ENCODE assay signal across 8 cellular contexts in genomic region chr9:94922691-94923107, GRCh38.
A peak's percentile ranks its signal among the peaks of the same experiment; 100 is the strongest.
DNase-seq lines count a peak whose midpoint lies in the region; ATAC-seq and TF ChIP-seq lines count a peak whose summit lies in the region.

No MANE protein-coding gene starts in this region.

- DNase-seq in MV-4-11 (lab: John Stamatoyannopoulos, UW) (peak; percentile 35), breast epithelium (ENCODE audit: low spot score in 2 of 2) (peak in 1 of 2 donors; percentile 49), thoracic aorta (ENCODE audit: low spot score) (no peak), LoVo (ENCODE audit: low spot score) (no peak)
- no peak for DNase-seq in activated CD4-positive, CD25-positive, alpha-beta regulatory T cell (lab: John Stamatoyannopoulos, UW)
- DNase-seq in T-helper 2 cell treated with Interferon-gamma antibody and Interleukin-4, amounts not matched to agents 5 μg/mL and 100 μg/mL, for 36 hours (ENCODE audit: low spot score), result no peak

- H3K36me3 ChIP-seq in breast epithelium (no peaks in the 10 kb centered on the region), thoracic aorta (no peaks in the 10 kb centered on the region)

- peaks cover 2% of the 10 kb centered on the region for H3K27me3 Mint-ChIP-seq in T-helper 2 cell treated with Interferon-gamma antibody and Interleukin-4, amounts not matched to agents 5 μg/mL and 100 μg/mL, for 36 hours (ENCODE audit: low read depth)

- no peaks in the 10 kb centered on the region for H3K36me3 Mint-ChIP-seq in T-helper 2 cell treated with Interferon-gamma antibody and Interleukin-4, amounts not matched to agents 5 μg/mL and 100 μg/mL, for 36 hours (ENCODE audit: low read depth)

- H3K4me1 Mint-ChIP-seq in T-helper 2 cell treated with Interferon-gamma antibody and Interleukin-4, amounts not matched to agents 5 μg/mL and 100 μg/mL, for 36 hours (ENCODE audit: low read depth), result no peaks in the 10 kb centered on the region

- H3K9me3 ChIP-seq in breast epithelium (no peaks in the 10 kb centered on the region), thoracic aorta (no peaks in the 10 kb centered on the region)

- ATAC-seq in thoracic aorta (ENCODE audit: insufficient number of reproducible peaks, low FRiP score, low read depth), result no peak
- no peak for ATAC-seq in HG03521 (IDR thresholded peaks at IDR 0.05; ENCODE audit: unreplicated experiment)

- no peak for TF ChIP-seq POLR2A in breast epithelium (IDR thresholded peaks at IDR 0.05)

- peak overlapping the region in 1 of 3 donors; percentile 29 for H3K4me3 ChIP-seq in breast epithelium
- peak overlapping the region; percentile 18 for H3K4me3 ChIP-seq in thoracic aorta

- H3K27ac Mint-ChIP-seq in T-helper 2 cell treated with Interferon-gamma antibody and Interleukin-4, amounts not matched to agents 5 μg/mL and 100 μg/mL, for 36 hours, result no peak overlapping the region

- H3K27me3 ChIP-seq in breast epithelium, result no peaks in the 10 kb centered on the region
- no peaks in the 10 kb centered on the region for H3K27me3 ChIP-seq in layer of hippocampus (ENCODE audit: control insufficient read depth, insufficient read depth, low read length)
- no peaks in the 10 kb centered on the region for H3K27me3 ChIP-seq in thoracic aorta (replicated peaks; ENCODE audit: insufficient read depth)

- no peak overlapping the region for H3K4me3 Mint-ChIP-seq in T-helper 2 cell treated with Interferon-gamma antibody and Interleukin-4, amounts not matched to agents 5 μg/mL and 100 μg/mL, for 36 hours

- no peaks in the 10 kb centered on the region for H3K9me3 Mint-ChIP-seq in T-helper 2 cell treated with Interferon-gamma antibody and Interleukin-4, amounts not matched to agents 5 μg/mL and 100 μg/mL, for 36 hours

- intact Hi-C loops in breast epithelium (cut with DNase I; ENCODE audit: low total_unique reads), result no loop called here

- no peak for TF ChIP-seq CTCF in breast epithelium (IDR thresholded peaks at IDR 0.05)
- TF ChIP-seq CTCF in thoracic aorta (IDR thresholded peaks at IDR 0.05), result no peak

- peaks cover 8 to 12% of the 10 kb centered on the region in 2 donors for H3K4me1 ChIP-seq in breast epithelium
- peaks cover 36 to 79% of the 10 kb centered on the region in 2 donors for H3K4me1 ChIP-seq in thoracic aorta (ENCODE audit: control insufficient read depth in 1 of 2, low read depth in 2 of 2)

- H3K27ac ChIP-seq in breast epithelium, result peak overlapping the region; percentile 78 to 83
- H3K27ac ChIP-seq in layer of hippocampus (ENCODE audit: low read depth, low read length), result peak overlapping the region; percentile 74
- peak overlapping the region; percentile 95 to 99 for H3K27ac ChIP-seq in thoracic aorta
